Comparison of ENCODE assay signal across 15 cellular contexts in the genomic region with DNA sequence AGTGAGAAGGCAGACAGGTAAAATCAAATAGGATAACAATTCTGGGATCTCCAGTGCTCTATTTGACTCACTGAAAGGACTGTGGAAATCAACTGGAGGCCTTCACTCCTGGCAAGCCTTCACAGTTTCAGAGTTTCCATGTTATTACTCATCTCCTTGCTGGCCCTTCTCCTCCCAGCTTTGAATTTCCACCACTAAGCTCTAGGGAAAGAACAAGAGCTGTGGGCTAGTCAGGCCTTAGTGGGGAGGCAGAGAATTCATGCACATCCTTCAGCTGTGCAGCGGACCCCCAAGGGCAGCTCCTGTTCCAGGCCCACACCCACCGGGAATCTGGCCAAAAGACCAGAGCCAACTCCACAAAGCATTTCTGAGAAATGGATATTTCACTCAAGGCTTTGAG. TPM values are rescaled to one million over a fixed set of nuclear protein-coding genes. Genes with fewer than 3 reads are reported as not detected.
DNase-seq lines count a peak whose midpoint lies in the region; ATAC-seq, FAIRE-seq and TF ChIP-seq lines count a peak whose summit lies in the region.
"Had no signal": no experiment of that assay in that cellular context is flagged by ENCODE, and none has a peak within 500 bp of the region (broad histone marks: within the 10 kb centered on the region; RNA-seq: fewer than 3 reads in every experiment).

No MANE protein-coding gene starts in this region.

- H3K4me3 ChIP-seq in astrocyte (ENCODE audit: insufficient read depth, low read depth, low read length) (no peak overlapping the region), gastroesophageal sphincter (no peak overlapping the region)
- H3K4me3 ChIP-seq: BLaER1 had no signal

- no peaks in the 10 kb centered on the region for H3K27me3 ChIP-seq in astrocyte (ENCODE audit: insufficient read depth, low read length)
- H3K27me3 ChIP-seq in gastroesophageal sphincter, result no peaks in the 10 kb centered on the region
- H3K27me3 ChIP-seq: BLaER1 had no signal

- FAIRE-seq in astrocyte (lab: Jason Lieb, UNC), result no peak

- TF ChIP-seq POLR2A in gastroesophageal sphincter (IDR thresholded peaks at IDR 0.05), result no peak

- TF ChIP-seq EP300 in gastroesophageal sphincter (IDR thresholded peaks at IDR 0.05), result no peak

- H3K4me1 Mint-ChIP-seq in astrocyte (ENCODE audit: low read depth, unreplicated experiment), result peaks cover 7% of the 10 kb centered on the region
- H3K4me1 Mint-ChIP-seq in activated naive CD4-positive, alpha-beta T cell treated with anti-CD3 and anti-CD28 coated beads, Interleukin-2, amount 10 ng/mL, durations not matched to agents 7 days and 5 days, result no peaks in the 10 kb centered on the region

- no peak overlapping the region for H3K4me2 ChIP-seq in astrocyte (ENCODE audit: low read length)
- H3K4me2 ChIP-seq: BLaER1 had no signal

- ATAC-seq in gastroesophageal sphincter (peak; percentile 84), HG02642 (IDR thresholded peaks at IDR 0.05; ENCODE audit: poor library complexity, unreplicated experiment) (no peak)

- DNase-seq in ELR (ENCODE audit: low read depth), result peak; percentile 17
- DNase-seq in astrocyte (ENCODE audit: low read depth), result peak; percentile 86
- DNase-seq in renal cortical epithelial cell (ENCODE audit: low read depth), result peak; percentile 72
- DNase-seq in COR-L47 (lab: John Stamatoyannopoulos, UW), result no peak
- no peak for DNase-seq in NCI-H446 treated with DMSO at 0.1 percent for 48 hours (lab: John Stamatoyannopoulos, UW)
- DNase-seq in activated naive CD4-positive, alpha-beta T cell treated with anti-CD3 and anti-CD28 coated beads, Interleukin-2, amount 10 ng/mL, durations not matched to agents 7 days and 5 days, result no peak
- DNase-seq: activated CD4-positive, CD25-positive, alpha-beta regulatory T cell treated with anti-CD3 and anti-CD28 coated beads, Interleukin-2, amount 50 U/mL, for 72 hours; activated T-cell treated with anti-CD3 and anti-CD28 coated beads, Interleukin-2, amount 50 U/mL, for 48 hours; KG1; NCI-H187 had no signal

- no peak overlapping the region for H2AFZ ChIP-seq in astrocyte (ENCODE audit: low read depth, low read length)

- H3K9me3 Mint-ChIP-seq in astrocyte (ENCODE audit: unreplicated experiment), result no peaks in the 10 kb centered on the region
- peaks cover 6% of the 10 kb centered on the region for H3K9me3 Mint-ChIP-seq in activated naive CD4-positive, alpha-beta T cell treated with anti-CD3 and anti-CD28 coated beads, Interleukin-2, amount 10 ng/mL, durations not matched to agents 7 days and 5 days
- H3K9me3 Mint-ChIP-seq: neural crest cell had no signal

- no peak overlapping the region for H3K9ac ChIP-seq in astrocyte (ENCODE audit: low read length)
- H3K9ac ChIP-seq: BLaER1 had no signal

- 33% methylated on average over 2 of the region's 2 CpGs; no CpG with 5 or more reads in 1 of the 2 donors for WGBS in gastroesophageal sphincter (ENCODE audit: low coverage in 1 of 2), 2 donors

- peaks cover 14% of the 10 kb centered on the region for H3K36me3 Mint-ChIP-seq in astrocyte (ENCODE audit: low read depth, unreplicated experiment)
- peaks cover 56% of the 10 kb centered on the region for H3K36me3 Mint-ChIP-seq in activated naive CD4-positive, alpha-beta T cell treated with anti-CD3 and anti-CD28 coated beads, Interleukin-2, amount 10 ng/mL, durations not matched to agents 7 days and 5 days

- H3K79me2 ChIP-seq in astrocyte (ENCODE audit: insufficient read depth, low read length), result no peaks in the 10 kb centered on the region

- no peaks in the 10 kb centered on the region for H3K9me3 ChIP-seq in astrocyte (ENCODE audit: insufficient read depth, low read depth, low read length)
- H3K9me3 ChIP-seq in gastroesophageal sphincter, result no peaks in the 10 kb centered on the region

- H3K27ac ChIP-seq in astrocyte (ENCODE audit: low read depth, low read length), result no peak overlapping the region
- no peak overlapping the region for H3K27ac ChIP-seq in gastroesophageal sphincter
- H3K27ac ChIP-seq: BLaER1, epithelial cell of prostate had no signal

- no peaks in the 10 kb centered on the region for H3K27me3 Mint-ChIP-seq in astrocyte (ENCODE audit: low read depth, unreplicated experiment)
- H3K27me3 Mint-ChIP-seq in activated naive CD4-positive, alpha-beta T cell treated with anti-CD3 and anti-CD28 coated beads, Interleukin-2, amount 10 ng/mL, durations not matched to agents 7 days and 5 days, result no peaks in the 10 kb centered on the region

- H3K4me1 ChIP-seq in astrocyte (ENCODE audit: insufficient read depth, low read length) (peaks cover 4% of the 10 kb centered on the region), gastroesophageal sphincter (peaks cover 0 to 15% (median 0%) of the 10 kb centered on the region in 3 donors)

- no peak for TF ChIP-seq CTCF in astrocyte (IDR thresholded peaks at IDR 0.05; ENCODE audit: insufficient read depth, low read depth, low read length)
- no peak for TF ChIP-seq CTCF in gastroesophageal sphincter (IDR thresholded peaks at IDR 0.05)

- CTCF ChIA-PET in activated naive CD4-positive, alpha-beta T cell treated with anti-CD3 and anti-CD28 coated beads, Interleukin-2, amount 10 ng/mL, durations not matched to agents 7 days and 5 days (lab: Charles Lee), result no interaction called here

- H3K4me3 Mint-ChIP-seq in astrocyte (ENCODE audit: unreplicated experiment), result no peak overlapping the region
- no peak overlapping the region for H3K4me3 Mint-ChIP-seq in activated naive CD4-positive, alpha-beta T cell treated with anti-CD3 and anti-CD28 coated beads, Interleukin-2, amount 10 ng/mL, durations not matched to agents 7 days and 5 days
- H3K4me3 Mint-ChIP-seq: neural crest cell had no signal

- no peaks in the 10 kb centered on the region for H4K20me1 ChIP-seq in astrocyte (ENCODE audit: insufficient read depth, low read length)

- H3K27ac Mint-ChIP-seq in astrocyte (ENCODE audit: unreplicated experiment), result peak overlapping the region; percentile 67
- H3K27ac Mint-ChIP-seq in activated naive CD4-positive, alpha-beta T cell treated with anti-CD3 and anti-CD28 coated beads, Interleukin-2, amount 10 ng/mL, durations not matched to agents 7 days and 5 days, result no peak overlapping the region

- H3K36me3 ChIP-seq in astrocyte (ENCODE audit: insufficient read depth, low read length), result no peaks in the 10 kb centered on the region
- H3K36me3 ChIP-seq in gastroesophageal sphincter, result peaks cover 0 to 22% of the 10 kb centered on the region in 2 donors

RNA-seq across cellular contexts. Expression of gene MYLIP, which starts 26.0 kb away (rescaled TPM):
- total RNA-seq in astrocyte (12.5 and 12.9 TPM in 2 replicates), gastroesophageal sphincter (100 to 1,000 TPM in 1 of 4 donors, 10 to 100 TPM in 3; 49.9 to 131 (median 79.3) TPM), renal cortical epithelial cell (8.0 and 22.3 TPM in 2 replicates)

Comparison
In these comparisons a context has a peak if more than half of its experiments do, and no peak if none do; other contexts are left out.
1. DNase-seq: peak in ELR (single experiment), astrocyte (single experiment) and renal cortical epithelial cell (single experiment); none in COR-L47 (single experiment), NCI-H446 treated with DMSO at 0.1 percent for 48 hours (single experiment) and activated naive CD4-positive, alpha-beta T cell treated with anti-CD3 and anti-CD28 coated beads, Interleukin-2, amount 10 ng/mL, durations not matched to agents 7 days and 5 days (single experiment).